ENCODE assay signal across 11 cellular contexts in genomic region chr6:94272327-94272726, GRCh38.
"Had no signal": no experiment of that assay in that cellular context is flagged by ENCODE, and none has a peak within 500 bp of the region (broad histone marks: within the 10 kb centered on the region; RNA-seq: fewer than 3 reads in every experiment).

No MANE protein-coding gene starts in this region.

- ATAC-seq: activated naive CD8-positive, alpha-beta T cell treated with anti-CD3 and anti-CD28 coated beads, Interleukin-2, amount 50 U/mL, for 24 hours; esophagus mucosa; left cardiac atrium; naive thymus-derived CD4-positive, alpha-beta T cell; right cardiac atrium had no signal

- DNase-seq: activated CD4-positive, alpha-beta T cell treated with anti-CD3 and anti-CD28 coated beads for 48 hours; activated naive CD4-positive, alpha-beta T cell treated with Interleukin-2 at 50 U/mL for 16 hours; activated naive CD8-positive, alpha-beta T cell treated with anti-CD3 and anti-CD28 coated beads, Interleukin-2, amount 50 U/mL, for 24 hours; hypothalamus; immature natural killer cell; left cardiac atrium; naive thymus-derived CD4-positive, alpha-beta T cell; nucleus accumbens; right cardiac atrium; WERI-Rb-1 had no signal
